In the genomic region with DNA sequence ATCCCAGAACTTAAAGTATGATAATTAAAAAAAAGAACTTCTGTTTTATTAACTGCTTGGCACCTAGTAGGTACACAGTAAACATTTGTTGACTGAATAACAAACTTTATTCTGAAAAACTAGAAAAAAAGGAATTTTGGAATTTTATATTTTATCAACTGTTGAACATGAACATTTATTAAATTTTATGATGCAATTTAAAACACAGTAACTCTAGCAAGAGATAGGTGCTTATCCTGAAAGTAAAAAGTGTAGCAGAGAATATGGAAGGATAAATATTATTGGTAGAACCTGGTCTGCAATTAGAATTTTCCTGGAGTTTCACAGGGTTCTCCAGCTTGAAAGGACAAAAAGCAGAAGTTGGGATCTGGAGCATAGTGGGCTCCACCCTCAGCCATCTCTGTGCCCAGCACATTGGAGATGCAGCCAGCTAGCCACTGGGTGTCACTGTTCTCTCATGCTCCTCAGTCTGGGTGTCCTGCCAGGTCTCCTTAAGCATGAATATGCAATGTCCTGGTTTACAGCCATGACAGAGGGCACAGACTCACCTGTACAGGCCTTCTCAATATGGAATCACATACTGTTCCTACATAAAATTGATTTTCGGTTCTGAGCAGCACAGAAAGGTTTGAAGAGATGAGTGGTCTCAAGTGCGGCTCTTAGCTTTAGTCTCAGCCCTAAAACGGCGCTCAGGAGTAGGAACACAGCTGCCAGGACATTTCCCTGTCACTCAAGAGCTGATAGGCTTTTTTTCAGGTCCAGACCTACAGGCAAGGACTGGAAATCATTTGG, we compare ENCODE assay signal across 1 cellular context.
A peak's percentile ranks its signal among the peaks of the same experiment; 100 is the strongest.
TF ChIP-seq lines count a peak whose summit lies in the region.

No MANE protein-coding gene starts in this region.

TF ChIP-seq in HepG2, 621 proteins besides CTCF, POLR2A, EP300 and RAD21 (continued from another document and continues in another):
- TF ChIP-seq, protein P1, sequence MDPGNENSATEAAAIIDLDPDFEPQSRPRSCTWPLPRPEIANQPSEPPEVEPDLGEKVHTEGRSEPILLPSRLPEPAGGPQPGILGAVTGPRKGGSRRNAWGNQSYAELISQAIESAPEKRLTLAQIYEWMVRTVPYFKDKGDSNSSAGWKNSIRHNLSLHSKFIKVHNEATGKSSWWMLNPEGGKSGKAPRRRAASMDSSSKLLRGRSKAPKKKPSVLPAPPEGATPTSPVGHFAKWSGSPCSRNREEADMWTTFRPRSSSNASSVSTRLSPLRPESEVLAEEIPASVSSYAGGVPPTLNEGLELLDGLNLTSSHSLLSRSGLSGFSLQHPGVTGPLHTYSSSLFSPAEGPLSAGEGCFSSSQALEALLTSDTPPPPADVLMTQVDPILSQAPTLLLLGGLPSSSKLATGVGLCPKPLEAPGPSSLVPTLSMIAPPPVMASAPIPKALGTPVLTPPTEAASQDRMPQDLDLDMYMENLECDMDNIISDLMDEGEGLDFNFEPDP (CRISPR knock-in tag; conservative IDR thresholded peaks at IDR 0.05), result no peak
- TF ChIP-seq, protein P2, sequence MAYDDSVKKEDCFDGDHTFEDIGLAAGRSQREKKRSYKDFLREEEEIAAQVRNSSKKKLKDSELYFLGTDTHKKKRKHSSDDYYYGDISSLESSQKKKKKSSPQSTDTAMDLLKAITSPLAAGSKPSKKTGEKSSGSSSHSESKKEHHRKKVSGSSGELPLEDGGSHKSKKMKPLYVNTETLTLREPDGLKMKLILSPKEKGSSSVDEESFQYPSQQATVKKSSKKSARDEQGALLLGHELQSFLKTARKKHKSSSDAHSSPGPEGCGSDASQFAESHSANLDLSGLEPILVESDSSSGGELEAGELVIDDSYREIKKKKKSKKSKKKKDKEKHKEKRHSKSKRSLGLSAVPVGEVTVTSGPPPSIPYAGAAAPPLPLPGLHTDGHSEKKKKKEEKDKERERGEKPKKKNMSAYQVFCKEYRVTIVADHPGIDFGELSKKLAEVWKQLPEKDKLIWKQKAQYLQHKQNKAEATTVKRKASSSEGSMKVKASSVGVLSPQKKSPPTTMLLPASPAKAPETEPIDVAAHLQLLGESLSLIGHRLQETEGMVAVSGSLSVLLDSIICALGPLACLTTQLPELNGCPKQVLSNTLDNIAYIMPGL (CRISPR knock-in tag; IDR thresholded peaks at IDR 0.05; ENCODE audit: borderline replicate concordance in 1 of 2, low read depth in 1 of 2), result peak in 1 of 2 experiments; percentile 67; a peak in 1 of 4 replicates
- TF ChIP-seq ZNF891 (CRISPR knock-in tag; IDR thresholded peaks at IDR 0.05), result no peak
- 0 out of 2 replicates have a peak, but pooled peaks have one; percentile 47 for TF ChIP-seq TSC22D2 (CRISPR knock-in tag; IDR thresholded peaks at IDR 0.05; ENCODE audit: borderline replicate concordance)
- TF ChIP-seq TBX2 (CRISPR knock-in tag; IDR thresholded peaks at IDR 0.05; ENCODE audit: borderline replicate concordance), result no peak
- TF ChIP-seq JARID2 (CRISPR knock-in tag; IDR thresholded peaks at IDR 0.05; ENCODE audit: insufficient replicate concordance), result no peak
- no peak for TF ChIP-seq ZNF746 (CRISPR knock-in tag; IDR thresholded peaks at IDR 0.05)
- TF ChIP-seq SALL1 (CRISPR knock-in tag; IDR thresholded peaks at IDR 0.05), result 0 out of 2 replicates have a peak, but pooled peaks have one; percentile 40
- TF ChIP-seq, protein P3, sequence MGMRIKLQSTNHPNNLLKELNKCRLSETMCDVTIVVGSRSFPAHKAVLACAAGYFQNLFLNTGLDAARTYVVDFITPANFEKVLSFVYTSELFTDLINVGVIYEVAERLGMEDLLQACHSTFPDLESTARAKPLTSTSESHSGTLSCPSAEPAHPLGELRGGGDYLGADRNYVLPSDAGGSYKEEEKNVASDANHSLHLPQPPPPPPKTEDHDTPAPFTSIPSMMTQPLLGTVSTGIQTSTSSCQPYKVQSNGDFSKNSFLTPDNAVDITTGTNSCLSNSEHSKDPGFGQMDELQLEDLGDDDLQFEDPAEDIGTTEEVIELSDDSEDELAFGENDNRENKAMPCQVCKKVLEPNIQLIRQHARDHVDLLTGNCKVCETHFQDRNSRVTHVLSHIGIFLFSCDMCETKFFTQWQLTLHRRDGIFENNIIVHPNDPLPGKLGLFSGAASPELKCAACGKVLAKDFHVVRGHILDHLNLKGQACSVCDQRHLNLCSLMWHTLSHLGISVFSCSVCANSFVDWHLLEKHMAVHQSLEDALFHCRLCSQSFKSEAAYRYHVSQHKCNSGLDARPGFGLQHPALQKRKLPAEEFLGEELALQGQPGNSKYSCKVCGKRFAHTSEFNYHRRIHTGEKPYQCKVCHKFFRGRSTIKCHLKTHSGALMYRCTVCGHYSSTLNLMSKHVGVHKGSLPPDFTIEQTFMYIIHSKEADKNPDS (CRISPR knock-in tag; IDR thresholded peaks at IDR 0.05), result no peak
- no peak for TF ChIP-seq MTA1 (CRISPR knock-in tag; IDR thresholded peaks at IDR 0.05; ENCODE audit: borderline replicate concordance)
- no peak for TF ChIP-seq MAZ (IDR thresholded peaks at IDR 0.05; ENCODE audit: borderline replicate concordance, low read depth, low read length)
- no peak for TF ChIP-seq MAZ (CRISPR knock-in tag; IDR thresholded peaks at IDR 0.05; ENCODE audit: low read depth)
- TF ChIP-seq ZNF549 (CRISPR knock-in tag; IDR thresholded peaks at IDR 0.05), result no peak
- TF ChIP-seq ZNF451 (CRISPR knock-in tag; IDR thresholded peaks at IDR 0.05), result no peak
- TF ChIP-seq SKI (IDR thresholded peaks at IDR 0.05; ENCODE audit: partially characterized antibody), result no peak
- TF ChIP-seq ZNF644 (CRISPR knock-in tag; IDR thresholded peaks at IDR 0.05; ENCODE audit: low read depth), result 0 out of 2 replicates have a peak, but pooled peaks have one; percentile 23
- TF ChIP-seq, protein P4, sequence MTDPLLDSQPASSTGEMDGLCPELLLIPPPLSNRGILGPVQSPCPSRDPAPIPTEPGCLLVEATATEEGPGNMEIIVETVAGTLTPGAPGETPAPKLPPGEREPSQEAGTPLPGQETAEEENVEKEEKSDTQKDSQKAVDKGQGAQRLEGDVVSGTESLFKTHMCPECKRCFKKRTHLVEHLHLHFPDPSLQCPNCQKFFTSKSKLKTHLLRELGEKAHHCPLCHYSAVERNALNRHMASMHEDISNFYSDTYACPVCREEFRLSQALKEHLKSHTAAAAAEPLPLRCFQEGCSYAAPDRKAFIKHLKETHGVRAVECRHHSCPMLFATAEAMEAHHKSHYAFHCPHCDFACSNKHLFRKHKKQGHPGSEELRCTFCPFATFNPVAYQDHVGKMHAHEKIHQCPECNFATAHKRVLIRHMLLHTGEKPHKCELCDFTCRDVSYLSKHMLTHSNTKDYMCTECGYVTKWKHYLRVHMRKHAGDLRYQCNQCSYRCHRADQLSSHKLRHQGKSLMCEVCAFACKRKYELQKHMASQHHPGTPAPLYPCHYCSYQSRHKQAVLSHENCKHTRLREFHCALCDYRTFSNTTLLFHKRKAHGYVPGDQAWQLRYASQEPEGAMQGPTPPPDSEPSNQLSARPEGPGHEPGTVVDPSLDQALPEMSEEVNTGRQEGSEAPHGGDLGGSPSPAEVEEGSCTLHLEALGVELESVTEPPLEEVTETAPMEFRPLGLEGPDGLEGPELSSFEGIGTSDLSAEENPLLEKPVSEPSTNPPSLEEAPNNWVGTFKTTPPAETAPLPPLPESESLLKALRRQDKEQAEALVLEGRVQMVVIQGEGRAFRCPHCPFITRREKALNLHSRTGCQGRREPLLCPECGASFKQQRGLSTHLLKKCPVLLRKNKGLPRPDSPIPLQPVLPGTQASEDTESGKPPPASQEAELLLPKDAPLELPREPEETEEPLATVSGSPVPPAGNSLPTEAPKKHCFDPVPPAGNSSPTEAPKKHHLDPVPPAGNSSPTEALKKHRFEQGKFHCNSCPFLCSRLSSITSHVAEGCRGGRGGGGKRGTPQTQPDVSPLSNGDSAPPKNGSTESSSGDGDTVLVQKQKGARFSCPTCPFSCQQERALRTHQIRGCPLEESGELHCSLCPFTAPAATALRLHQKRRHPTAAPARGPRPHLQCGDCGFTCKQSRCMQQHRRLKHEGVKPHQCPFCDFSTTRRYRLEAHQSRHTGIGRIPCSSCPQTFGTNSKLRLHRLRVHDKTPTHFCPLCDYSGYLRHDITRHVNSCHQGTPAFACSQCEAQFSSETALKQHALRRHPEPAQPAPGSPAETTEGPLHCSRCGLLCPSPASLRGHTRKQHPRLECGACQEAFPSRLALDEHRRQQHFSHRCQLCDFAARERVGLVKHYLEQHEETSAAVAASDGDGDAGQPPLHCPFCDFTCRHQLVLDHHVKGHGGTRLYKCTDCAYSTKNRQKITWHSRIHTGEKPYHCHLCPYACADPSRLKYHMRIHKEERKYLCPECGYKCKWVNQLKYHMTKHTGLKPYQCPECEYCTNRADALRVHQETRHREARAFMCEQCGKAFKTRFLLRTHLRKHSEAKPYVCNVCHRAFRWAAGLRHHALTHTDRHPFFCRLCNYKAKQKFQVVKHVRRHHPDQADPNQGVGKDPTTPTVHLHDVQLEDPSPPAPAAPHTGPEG (CRISPR knock-in tag; IDR thresholded peaks at IDR 0.05), result no peak
- no peak for TF ChIP-seq MTA3 (CRISPR knock-in tag; IDR thresholded peaks at IDR 0.05)
- 0 out of 2 replicates have a peak, but pooled peaks have one; percentile 30 for TF ChIP-seq ZFP90 (CRISPR knock-in tag; IDR thresholded peaks at IDR 0.05; ENCODE audit: borderline replicate concordance)
- no peak for TF ChIP-seq ZNF10 (CRISPR knock-in tag; IDR thresholded peaks at IDR 0.05; ENCODE audit: borderline replicate concordance, low read depth)
- TF ChIP-seq, protein P5, sequence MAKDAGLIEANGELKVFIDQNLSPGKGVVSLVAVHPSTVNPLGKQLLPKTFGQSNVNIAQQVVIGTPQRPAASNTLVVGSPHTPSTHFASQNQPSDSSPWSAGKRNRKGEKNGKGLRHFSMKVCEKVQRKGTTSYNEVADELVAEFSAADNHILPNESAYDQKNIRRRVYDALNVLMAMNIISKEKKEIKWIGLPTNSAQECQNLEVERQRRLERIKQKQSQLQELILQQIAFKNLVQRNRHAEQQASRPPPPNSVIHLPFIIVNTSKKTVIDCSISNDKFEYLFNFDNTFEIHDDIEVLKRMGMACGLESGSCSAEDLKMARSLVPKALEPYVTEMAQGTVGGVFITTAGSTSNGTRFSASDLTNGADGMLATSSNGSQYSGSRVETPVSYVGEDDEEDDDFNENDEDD (CRISPR knock-in tag; IDR thresholded peaks at IDR 0.05; ENCODE audit: borderline replicate concordance), result no peak
- TF ChIP-seq, protein P6, sequence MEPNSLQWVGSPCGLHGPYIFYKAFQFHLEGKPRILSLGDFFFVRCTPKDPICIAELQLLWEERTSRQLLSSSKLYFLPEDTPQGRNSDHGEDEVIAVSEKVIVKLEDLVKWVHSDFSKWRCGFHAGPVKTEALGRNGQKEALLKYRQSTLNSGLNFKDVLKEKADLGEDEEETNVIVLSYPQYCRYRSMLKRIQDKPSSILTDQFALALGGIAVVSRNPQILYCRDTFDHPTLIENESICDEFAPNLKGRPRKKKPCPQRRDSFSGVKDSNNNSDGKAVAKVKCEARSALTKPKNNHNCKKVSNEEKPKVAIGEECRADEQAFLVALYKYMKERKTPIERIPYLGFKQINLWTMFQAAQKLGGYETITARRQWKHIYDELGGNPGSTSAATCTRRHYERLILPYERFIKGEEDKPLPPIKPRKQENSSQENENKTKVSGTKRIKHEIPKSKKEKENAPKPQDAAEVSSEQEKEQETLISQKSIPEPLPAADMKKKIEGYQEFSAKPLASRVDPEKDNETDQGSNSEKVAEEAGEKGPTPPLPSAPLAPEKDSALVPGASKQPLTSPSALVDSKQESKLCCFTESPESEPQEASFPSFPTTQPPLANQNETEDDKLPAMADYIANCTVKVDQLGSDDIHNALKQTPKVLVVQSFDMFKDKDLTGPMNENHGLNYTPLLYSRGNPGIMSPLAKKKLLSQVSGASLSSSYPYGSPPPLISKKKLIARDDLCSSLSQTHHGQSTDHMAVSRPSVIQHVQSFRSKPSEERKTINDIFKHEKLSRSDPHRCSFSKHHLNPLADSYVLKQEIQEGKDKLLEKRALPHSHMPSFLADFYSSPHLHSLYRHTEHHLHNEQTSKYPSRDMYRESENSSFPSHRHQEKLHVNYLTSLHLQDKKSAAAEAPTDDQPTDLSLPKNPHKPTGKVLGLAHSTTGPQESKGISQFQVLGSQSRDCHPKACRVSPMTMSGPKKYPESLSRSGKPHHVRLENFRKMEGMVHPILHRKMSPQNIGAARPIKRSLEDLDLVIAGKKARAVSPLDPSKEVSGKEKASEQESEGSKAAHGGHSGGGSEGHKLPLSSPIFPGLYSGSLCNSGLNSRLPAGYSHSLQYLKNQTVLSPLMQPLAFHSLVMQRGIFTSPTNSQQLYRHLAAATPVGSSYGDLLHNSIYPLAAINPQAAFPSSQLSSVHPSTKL (CRISPR knock-in tag; IDR thresholded peaks at IDR 0.05), result 0 out of 2 replicates have a peak, but pooled peaks have one; percentile 21
- TF ChIP-seq, protein P7, sequence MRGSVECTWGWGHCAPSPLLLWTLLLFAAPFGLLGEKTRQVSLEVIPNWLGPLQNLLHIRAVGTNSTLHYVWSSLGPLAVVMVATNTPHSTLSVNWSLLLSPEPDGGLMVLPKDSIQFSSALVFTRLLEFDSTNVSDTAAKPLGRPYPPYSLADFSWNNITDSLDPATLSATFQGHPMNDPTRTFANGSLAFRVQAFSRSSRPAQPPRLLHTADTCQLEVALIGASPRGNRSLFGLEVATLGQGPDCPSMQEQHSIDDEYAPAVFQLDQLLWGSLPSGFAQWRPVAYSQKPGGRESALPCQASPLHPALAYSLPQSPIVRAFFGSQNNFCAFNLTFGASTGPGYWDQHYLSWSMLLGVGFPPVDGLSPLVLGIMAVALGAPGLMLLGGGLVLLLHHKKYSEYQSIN (CRISPR knock-in tag; IDR thresholded peaks at IDR 0.05; ENCODE audit: borderline replicate concordance), result no peak
- TF ChIP-seq STAG1 (CRISPR knock-in tag; IDR thresholded peaks at IDR 0.05), result peak; percentile 94
- no peak for TF ChIP-seq TGIF2 (CRISPR knock-in tag; IDR thresholded peaks at IDR 0.05)
- TF ChIP-seq, protein P8, sequence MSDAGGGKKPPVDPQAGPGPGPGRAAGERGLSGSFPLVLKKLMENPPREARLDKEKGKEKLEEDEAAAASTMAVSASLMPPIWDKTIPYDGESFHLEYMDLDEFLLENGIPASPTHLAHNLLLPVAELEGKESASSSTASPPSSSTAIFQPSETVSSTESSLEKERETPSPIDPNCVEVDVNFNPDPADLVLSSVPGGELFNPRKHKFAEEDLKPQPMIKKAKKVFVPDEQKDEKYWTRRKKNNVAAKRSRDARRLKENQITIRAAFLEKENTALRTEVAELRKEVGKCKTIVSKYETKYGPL (CRISPR knock-in tag; IDR thresholded peaks at IDR 0.05), result no peak
- no peak for TF ChIP-seq ZNF510 (CRISPR knock-in tag; IDR thresholded peaks at IDR 0.05; ENCODE audit: low read depth)
- TF ChIP-seq MIER3 (CRISPR knock-in tag; IDR thresholded peaks at IDR 0.05; ENCODE audit: borderline replicate concordance), result no peak
- TF ChIP-seq, protein P9, sequence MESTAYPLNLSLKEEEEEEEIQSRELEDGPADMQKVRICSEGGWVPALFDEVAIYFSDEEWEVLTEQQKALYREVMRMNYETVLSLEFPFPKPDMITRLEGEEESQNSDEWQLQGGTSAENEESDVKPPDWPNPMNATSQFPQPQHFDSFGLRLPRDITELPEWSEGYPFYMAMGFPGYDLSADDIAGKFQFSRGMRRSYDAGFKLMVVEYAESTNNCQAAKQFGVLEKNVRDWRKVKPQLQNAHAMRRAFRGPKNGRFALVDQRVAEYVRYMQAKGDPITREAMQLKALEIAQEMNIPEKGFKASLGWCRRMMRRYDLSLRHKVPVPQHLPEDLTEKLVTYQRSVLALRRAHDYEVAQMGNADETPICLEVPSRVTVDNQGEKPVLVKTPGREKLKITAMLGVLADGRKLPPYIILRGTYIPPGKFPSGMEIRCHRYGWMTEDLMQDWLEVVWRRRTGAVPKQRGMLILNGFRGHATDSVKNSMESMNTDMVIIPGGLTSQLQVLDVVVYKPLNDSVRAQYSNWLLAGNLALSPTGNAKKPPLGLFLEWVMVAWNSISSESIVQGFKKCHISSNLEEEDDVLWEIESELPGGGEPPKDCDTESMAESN (CRISPR knock-in tag; conservative IDR thresholded peaks at IDR 0.05), result no peak
- TF ChIP-seq TBL1XR1 (IDR thresholded peaks at IDR 0.05; ENCODE audit: borderline replicate concordance, low read length, partially characterized antibody), result no peak
